In genomic region chr5:139636975-139637408, GRCh38 we compare ENCODE assay signal across 1 cellular context.
TF ChIP-seq lines count a peak whose summit lies in the region.

No MANE protein-coding gene starts in this region.

TF ChIP-seq in K562, 482 proteins besides CTCF, POLR2A, EP300 and RAD21 (continued from another document and continues in another):
- TF ChIP-seq NCOA1 (IDR thresholded peaks at IDR 0.05; ENCODE audit: low read depth) (no peak), E2F5 (CRISPR knock-in tag; IDR thresholded peaks at IDR 0.05) (no peak), AFF4 (CRISPR knock-in tag; IDR thresholded peaks at IDR 0.05) (no peak), CBX3 (IDR thresholded peaks at IDR 0.05; ENCODE audit: borderline replicate concordance in 1 of 2, low read length in 2 of 2) (no peak), TAF15 (IDR thresholded peaks at IDR 0.05; ENCODE audit: low read depth, low read length) (no peak), ZBTB5 (IDR thresholded peaks at IDR 0.05) (no peak), TSC22D4 (tag; IDR thresholded peaks at IDR 0.05) (no peak), KDM1A (IDR thresholded peaks at IDR 0.05) (no peak), TEAD4 (IDR thresholded peaks at IDR 0.05; ENCODE audit: low read length) (no peak), TEAD4 (CRISPR knock-in tag; IDR thresholded peaks at IDR 0.05; ENCODE audit: borderline replicate concordance) (no peak), ZC3H8 (IDR thresholded peaks at IDR 0.05) (no peak), NELFE (IDR thresholded peaks at IDR 0.05; ENCODE audit: insufficient read depth, insufficient read length) (no peak), MYBL2 (IDR thresholded peaks at IDR 0.05; ENCODE audit: low read depth) (no peak), MYBL2 (CRISPR knock-in tag; IDR thresholded peaks at IDR 0.05; ENCODE audit: borderline replicate concordance) (no peak), ZFX (CRISPR knock-in tag; IDR thresholded peaks at IDR 0.05) (no peak), ZNF561 (CRISPR knock-in tag; conservative IDR thresholded peaks at IDR 0.05) (no peak), PHB2 (IDR thresholded peaks at IDR 0.05; ENCODE audit: low read depth) (no peak), BCOR (IDR thresholded peaks at IDR 0.05) (peak; percentile 7; the same call in 1 of the 2 replicates), FOSL1 (tag; conservative IDR thresholded peaks at IDR 0.05) (peak; percentile 78), SFPQ (IDR thresholded peaks at IDR 0.05; ENCODE audit: low read depth, low read length) (no peak), ZNF764 (CRISPR knock-in tag; IDR thresholded peaks at IDR 0.05; ENCODE audit: low read depth) (no peak), MTA2 (IDR thresholded peaks at IDR 0.05; ENCODE audit: low read depth) (no peak), MXD1 (CRISPR knock-in tag; IDR thresholded peaks at IDR 0.05; ENCODE audit: borderline replicate concordance, poor library complexity, severe bottlenecking) (no peak), MLLT1 (IDR thresholded peaks at IDR 0.05) (peak in 1 of 2 experiments; percentile 81; a peak in 2 of 4 replicates), ZNF224 (CRISPR knock-in tag; IDR thresholded peaks at IDR 0.05) (no peak), DPF2 (IDR thresholded peaks at IDR 0.05) (peak; percentile 38), ZNF263 (CRISPR knock-in tag; IDR thresholded peaks at IDR 0.05; ENCODE audit: borderline replicate concordance) (no peak), CREM (IDR thresholded peaks at IDR 0.05; ENCODE audit: low read depth) (no peak), ZNF668 (CRISPR knock-in tag; IDR thresholded peaks at IDR 0.05) (no peak), ZC3H11A (IDR thresholded peaks at IDR 0.05; ENCODE audit: low read depth, low read length) (no peak), PBX2 (CRISPR knock-in tag; IDR thresholded peaks at IDR 0.05; ENCODE audit: low read depth) (no peak), PBX2 (tag; conservative IDR thresholded peaks at IDR 0.05; ENCODE audit: low read depth) (no peak), SMAD1 (IDR thresholded peaks at IDR 0.05; ENCODE audit: low read depth, low read length, partially characterized antibody) (no peak), TRIM25 (IDR thresholded peaks at IDR 0.05; ENCODE audit: borderline replicate concordance) (peak; percentile 55; the same call in 1 of the 2 replicates), ARID3B (CRISPR knock-in tag; IDR thresholded peaks at IDR 0.05; ENCODE audit: borderline replicate concordance) (no peak), ZNF507 (tag; conservative IDR thresholded peaks at IDR 0.05) (no peak), HMGXB4 (CRISPR knock-in tag; IDR thresholded peaks at IDR 0.05) (no peak), GTF3C2 (IDR thresholded peaks at IDR 0.05; ENCODE audit: borderline replicate concordance, extremely low read depth, insufficient read length) (no peak)
